In genomic region chr10:61081331-61081730, GRCh38 we compare ENCODE assay signal across 28 cellular contexts.
"Had no signal": no experiment of that assay in that cellular context is flagged by ENCODE, and none has a peak within 500 bp of the region (broad histone marks: within the 10 kb centered on the region; RNA-seq: fewer than 3 reads in every experiment).

No MANE protein-coding gene starts in this region.

- H3K9me3 ChIP-seq: body of pancreas, breast epithelium had no signal

- H3K27me3 ChIP-seq: body of pancreas, breast epithelium had no signal

- H3K4me1 ChIP-seq: body of pancreas, breast epithelium had no signal

- H3K4me3 ChIP-seq: body of pancreas, breast epithelium had no signal

- H3K36me3 ChIP-seq: breast epithelium had no signal

- DNase-seq: activated B cell treated with CpG ODN at 0.5 μM for 24 hours; activated CD4-positive, alpha-beta memory T cell treated with anti-CD3 and anti-CD28 coated beads for 36 hours; activated CD4-positive, alpha-beta T cell treated with anti-CD3 and anti-CD28 coated beads for 4 hours; activated CD4-positive, alpha-beta T cell treated with anti-CD3 and anti-CD28 coated beads, Interleukin-2, amount 50 U/mL, for 1 hour; activated CD4-positive, CD25-positive, alpha-beta regulatory T cell treated with anti-CD3 and anti-CD28 coated beads, Interleukin-2, amount 50 U/mL, for 72 hours; activated CD8-positive, alpha-beta memory T cell treated with anti-CD3 and anti-CD28 coated beads, Interleukin-2, amount 50 U/mL, for 4 hours; activated gamma-delta T cell treated with Interleukin-2 at 50 U/mL for 16 hours; activated naive CD4-positive, alpha-beta T cell treated with anti-CD3 and anti-CD28 coated beads for 36 hours; activated T-cell treated with anti-CD3 and anti-CD28 coated beads for 4 hours; activated T-cell treated with anti-CD3 and anti-CD28 coated beads, Interleukin-2, amount 50 U/mL, for 4 hours; anterior cingulate cortex; body of pancreas; Kasumi-1; KG1; NCI-H1092 treated with DMSO at 0.1 percent for 48 hours; NCI-H1417; NCI-H146; NCI-H187; NCI-H2029 treated with DMSO at 0.1 percent for 48 hours; NCI-H2107; NCI-H2171; NCI-H524; NCI-H69; SIG-M5; T-cell; T-helper 17 cell had no signal

- H3K27ac ChIP-seq: body of pancreas, breast epithelium, VCaP had no signal
